25 cellular contexts compared by ENCODE assay signal in genomic region chr4:144179152-144179739, GRCh38. TPM values are rescaled to one million over a fixed set of nuclear protein-coding genes. Genes with fewer than 3 reads are reported as not detected.
A peak's percentile ranks its signal among the peaks of the same experiment; 100 is the strongest.
DNase-seq lines count a peak whose midpoint lies in the region; ATAC-seq, FAIRE-seq and TF ChIP-seq lines count a peak whose summit lies in the region.
"Had no signal": no experiment of that assay in that cellular context is flagged by ENCODE, and none has a peak within 500 bp of the region (broad histone marks: within the 10 kb centered on the region; RNA-seq: fewer than 3 reads in every experiment).

No MANE protein-coding gene starts in this region.

- 86% methylated on average over 1 of the region's 1 CpG; no CpG with 5 or more reads in 1 of the 2 experiments for WGBS in mesodermal cell (ENCODE audit: insufficient coverage in 2 of 2), 2 experiments

- no peak for TF ChIP-seq POLR2A in GM12892 (IDR thresholded peaks at IDR 0.05; ENCODE audit: low read depth, low read length)

- peaks cover 36% of the 10 kb centered on the region for H3K4me1 Mint-ChIP-seq in activated CD4-positive, alpha-beta memory T cell treated with anti-CD3 and anti-CD28 coated beads, Interleukin-2, amount 10 ng/mL, durations not matched to agents 7 days and 5 days
- peaks cover 18% of the 10 kb centered on the region for H3K4me1 Mint-ChIP-seq in activated CD4-positive, alpha-beta memory T cell treated with anti-CD3 and anti-CD28 coated beads for 36 hours (ENCODE audit: low read depth)

- no peak for DNase-seq in activated CD4-positive, alpha-beta memory T cell treated with anti-CD3 and anti-CD28 coated beads, Interleukin-2, amount 10 ng/mL, durations not matched to agents 7 days and 5 days
- no peak for DNase-seq in activated CD4-positive, alpha-beta memory T cell treated with anti-CD3 and anti-CD28 coated beads for 36 hours
- DNase-seq in GM12892 (ENCODE audit: insufficient read length) = no peak
- peak; percentile 14 for DNase-seq in amniotic epithelial cell (ENCODE audit: low read depth)
- DNase-seq in H4 (ENCODE audit: low spot score) = no peak
- no peak for DNase-seq in NCI-H187 (lab: John Stamatoyannopoulos, UW)
- DNase-seq: activated CD4-positive, alpha-beta T cell treated with anti-CD3 and anti-CD28 coated beads, Interleukin-2, amount 50 U/mL, for 4 hours; activated T-cell treated with anti-CD3 and anti-CD28 coated beads, Interleukin-2, amount 50 U/mL, for 48 hours; C1 segment of cervical spinal cord; foreskin fibroblast; hypothalamus; lower lobe of right lung; naive B cell; NCI-H69; stimulated activated CD4-positive, alpha-beta T cell treated with anti-CD3 and anti-CD28 coated beads, Interleukin-12 subunit alpha, Interleukin-12 subunit beta, amount 100 ng/mL, for 4 hours; SW 1271 had no signal

- H3K36me3 Mint-ChIP-seq in activated CD4-positive, alpha-beta memory T cell treated with anti-CD3 and anti-CD28 coated beads, Interleukin-2, amount 10 ng/mL, durations not matched to agents 7 days and 5 days (ENCODE audit: low read depth) = no peaks in the 10 kb centered on the region
- no peaks in the 10 kb centered on the region for H3K36me3 Mint-ChIP-seq in activated CD4-positive, alpha-beta memory T cell treated with anti-CD3 and anti-CD28 coated beads for 36 hours
- H3K36me3 Mint-ChIP-seq: naive B cell had no signal

- no peak overlapping the region for H3K4me3 Mint-ChIP-seq in activated CD4-positive, alpha-beta memory T cell treated with anti-CD3 and anti-CD28 coated beads, Interleukin-2, amount 10 ng/mL, durations not matched to agents 7 days and 5 days
- no peak overlapping the region for H3K4me3 Mint-ChIP-seq in activated CD4-positive, alpha-beta memory T cell treated with anti-CD3 and anti-CD28 coated beads for 36 hours

- H3K9me3 Mint-ChIP-seq in activated CD4-positive, alpha-beta memory T cell treated with anti-CD3 and anti-CD28 coated beads, Interleukin-2, amount 10 ng/mL, durations not matched to agents 7 days and 5 days = no peaks in the 10 kb centered on the region
- no peaks in the 10 kb centered on the region for H3K9me3 Mint-ChIP-seq in activated CD4-positive, alpha-beta memory T cell treated with anti-CD3 and anti-CD28 coated beads for 36 hours
- H3K9me3 Mint-ChIP-seq: naive B cell had no signal

- H3K4me1 ChIP-seq in mesodermal cell (ENCODE audit: control insufficient read depth, insufficient read depth, low read length, poor library complexity, severe bottlenecking) = peaks cover 19% of the 10 kb centered on the region
- H3K4me1 ChIP-seq: vagina had no signal

- POLR2A ChIA-PET in activated CD4-positive, alpha-beta memory T cell treated with anti-CD3 and anti-CD28 coated beads, Interleukin-2, amount 10 ng/mL, durations not matched to agents 7 days and 5 days (lab: Charles Lee) = no interaction called here
- POLR2A ChIA-PET in activated CD4-positive, alpha-beta memory T cell treated with anti-CD3 and anti-CD28 coated beads for 36 hours (lab: Charles Lee) = no interaction called here

- H3K27ac ChIP-seq in mesodermal cell (ENCODE audit: low read depth, low read length, severe bottlenecking) = peak overlapping the region; percentile 65
- H3K27ac ChIP-seq: lower lobe of right lung, vagina had no signal

- no peak overlapping the region for H3K4me3 ChIP-seq in mesodermal cell (ENCODE audit: extremely low read depth, insufficient read depth, low read length, poor library complexity, severe bottlenecking)
- H3K4me3 ChIP-seq: lower lobe of right lung, vagina had no signal

- FAIRE-seq in GM12892 (lab: Jason Lieb, UNC) = peak; percentile 27
- FAIRE-seq: A204.1, islet of Langerhans had no signal

- intact Hi-C loops in activated CD4-positive, alpha-beta memory T cell treated with anti-CD3 and anti-CD28 coated beads for 36 hours (cut with micrococcal nuclease) = loop anchor here (1.0 to 10.0 kb wide), 5 partner anchors 176 to 1430 kb away; partner anchors contain the start of genes OTUD4 and SMAD1

- ATAC-seq in HG02852 (IDR thresholded peaks at IDR 0.05; ENCODE audit: unreplicated experiment) = no peak
- ATAC-seq: lower lobe of right lung, Right ventricle myocardium inferior had no signal

- CTCF ChIA-PET in activated CD4-positive, alpha-beta memory T cell treated with anti-CD3 and anti-CD28 coated beads, Interleukin-2, amount 10 ng/mL, durations not matched to agents 7 days and 5 days (lab: Charles Lee) = no interaction called here
- CTCF ChIA-PET in activated CD4-positive, alpha-beta memory T cell treated with anti-CD3 and anti-CD28 coated beads for 36 hours (lab: Charles Lee) = no interaction called here

- H3K27ac Mint-ChIP-seq in activated CD4-positive, alpha-beta memory T cell treated with anti-CD3 and anti-CD28 coated beads, Interleukin-2, amount 10 ng/mL, durations not matched to agents 7 days and 5 days = peak overlapping the region; percentile 0
- H3K27ac Mint-ChIP-seq in activated CD4-positive, alpha-beta memory T cell treated with anti-CD3 and anti-CD28 coated beads for 36 hours = no peak overlapping the region
- H3K27ac Mint-ChIP-seq: naive B cell had no signal

- H3K9me3 ChIP-seq in mesodermal cell (ENCODE audit: control insufficient read depth, low read length) = no peaks in the 10 kb centered on the region
- H3K9me3 ChIP-seq: lower lobe of right lung, vagina had no signal

- no peaks in the 10 kb centered on the region for H3K36me3 ChIP-seq in mesodermal cell (ENCODE audit: control insufficient read depth, insufficient read depth, low read length)
- H3K36me3 ChIP-seq: lower lobe of right lung, vagina had no signal

- peaks cover 5% of the 10 kb centered on the region for H3K27me3 Mint-ChIP-seq in activated CD4-positive, alpha-beta memory T cell treated with anti-CD3 and anti-CD28 coated beads, Interleukin-2, amount 10 ng/mL, durations not matched to agents 7 days and 5 days
- peaks cover 6% of the 10 kb centered on the region for H3K27me3 Mint-ChIP-seq in activated CD4-positive, alpha-beta memory T cell treated with anti-CD3 and anti-CD28 coated beads for 36 hours
- H3K27me3 Mint-ChIP-seq: naive B cell had no signal

RNA-seq across cellular contexts. Expression of gene GYPA, which starts 38.7 kb away (rescaled TPM):
- total RNA-seq in activated CD4-positive, alpha-beta memory T cell treated with anti-CD3 and anti-CD28 coated beads, Interleukin-2, amount 10 ng/mL, durations not matched to agents 7 days and 5 days = not detected
- total RNA-seq in activated CD4-positive, alpha-beta memory T cell treated with anti-CD3 and anti-CD28 coated beads for 36 hours = not detected
- polyA plus RNA-seq in GM12892 (2012; ENCODE audit: missing spikeins) = not detected
- 1.6 TPM for polyA plus RNA-seq in mesodermal cell (2013, experiment 1 of 2)
- 0.96 TPM for polyA plus RNA-seq in mesodermal cell (2013, experiment 2 of 2)
- not detected in 2 replicates for total RNA-seq in H4 (2014; rRNA removed; shearing (Covaris generic))
- total RNA-seq: dermis blood vessel endothelial cell, G401, lower lobe of right lung, osteocyte, Right ventricle myocardium inferior, vagina had no signal
